1 cellular context compared by ENCODE assay signal in genomic region chr9:751137-752051, GRCh38.
TF ChIP-seq lines count a peak whose summit lies in the region.

No MANE protein-coding gene starts in this region.

TF ChIP-seq in liver, 16 proteins besides CTCF, POLR2A, EP300 and RAD21 (continued from another document):
- TF ChIP-seq ZBTB33 (IDR thresholded peaks at IDR 0.05) = no peak
